In the genomic region with DNA sequence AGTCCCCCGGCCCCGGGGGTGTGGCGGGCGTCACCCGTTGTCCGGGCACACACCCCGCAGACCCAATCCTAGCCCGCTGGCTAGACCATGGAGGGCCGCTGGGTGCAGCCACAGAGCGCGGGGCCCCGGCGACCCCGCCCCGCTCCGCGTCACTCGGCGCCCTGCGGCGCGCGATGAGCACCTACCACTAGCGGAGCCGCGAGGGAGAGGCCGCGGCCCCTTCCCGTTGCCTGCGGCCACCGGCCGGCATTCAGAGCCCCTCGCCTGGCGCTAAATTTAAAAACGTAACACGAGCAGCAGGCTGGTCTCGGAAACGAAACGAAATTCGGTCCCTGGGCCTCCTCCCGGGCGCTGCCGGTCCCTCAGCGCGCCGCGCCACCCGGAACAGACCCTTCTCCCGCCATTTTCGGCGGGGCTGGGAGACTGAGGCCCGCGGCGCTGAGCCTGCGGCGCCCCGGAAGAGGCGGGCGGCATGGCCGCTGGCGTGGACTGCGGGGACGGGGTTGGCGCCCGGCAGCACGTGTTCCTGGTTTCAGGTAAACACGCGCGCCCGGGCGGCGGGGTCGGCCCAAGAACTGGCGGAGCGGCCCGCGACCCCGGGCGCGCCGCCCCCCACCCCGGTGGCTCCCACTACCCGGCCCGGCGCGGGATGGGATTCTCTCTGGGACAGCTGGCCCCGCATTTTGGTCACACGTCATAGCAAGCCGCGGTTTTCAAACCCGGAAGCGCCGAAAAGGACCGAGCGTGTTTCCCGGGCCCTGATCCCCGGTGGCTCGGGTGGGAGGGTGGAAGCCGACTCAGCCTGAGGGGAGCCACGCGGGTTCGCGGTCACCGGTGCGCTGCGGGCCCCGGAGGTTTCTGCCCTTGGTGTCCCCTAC, we compare ENCODE assay signal across 1 cellular context.
TF ChIP-seq lines count a peak whose summit lies in the region.

Gene RNASEH2B (plus strand): TSS at position 187 of the 878 bp plus-strand sequence. CDS start 286 bp downstream, at position 473.

TF ChIP-seq in HepG2, 621 proteins besides CTCF, POLR2A, EP300 and RAD21 (continued from another document and continues in another):
- no peak for TF ChIP-seq PRDM4 (CRISPR knock-in tag; IDR thresholded peaks at IDR 0.05; ENCODE audit: borderline replicate concordance)
- TF ChIP-seq HNRNPH1 (optimal IDR thresholded peaks at IDR 0.05; ENCODE audit: low read depth, low read length), result no peak
- TF ChIP-seq MIER2 (CRISPR knock-in tag; IDR thresholded peaks at IDR 0.05), result no peak
- no peak for TF ChIP-seq ZBTB7A (CRISPR knock-in tag; IDR thresholded peaks at IDR 0.05)
- TF ChIP-seq ZNF841 (CRISPR knock-in tag; IDR thresholded peaks at IDR 0.05; ENCODE audit: borderline replicate concordance), result no peak
- 0 out of 2 replicates have a peak, but pooled peaks have one; percentile 49 for TF ChIP-seq KLF15 (CRISPR knock-in tag; IDR thresholded peaks at IDR 0.05; ENCODE audit: borderline replicate concordance)
- TF ChIP-seq MAFG (CRISPR knock-in tag; IDR thresholded peaks at IDR 0.05), result no peak
- TF ChIP-seq ATF7-NPFF (CRISPR knock-in tag; IDR thresholded peaks at IDR 0.05; ENCODE audit: low read depth), result peak; percentile 40; the same call in 1 of the 2 replicates
- no peak for TF ChIP-seq MTF2 (CRISPR knock-in tag; IDR thresholded peaks at IDR 0.05; ENCODE audit: borderline replicate concordance)
- no peak for TF ChIP-seq ZBTB25 (CRISPR knock-in tag; IDR thresholded peaks at IDR 0.05)
- TF ChIP-seq, protein P1, sequence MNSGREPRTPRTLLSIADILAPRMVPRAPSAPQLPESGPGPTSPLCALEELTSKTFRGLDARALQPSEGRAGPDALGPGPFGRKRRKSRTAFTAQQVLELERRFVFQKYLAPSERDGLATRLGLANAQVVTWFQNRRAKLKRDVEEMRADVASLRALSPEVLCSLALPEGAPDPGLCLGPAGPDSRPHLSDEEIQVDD (CRISPR knock-in tag; IDR thresholded peaks at IDR 0.05; ENCODE audit: borderline replicate concordance), result no peak
- 0 out of 2 replicates have a peak, but pooled peaks have one; percentile 37 for TF ChIP-seq MTF1 (CRISPR knock-in tag; IDR thresholded peaks at IDR 0.05)
- TF ChIP-seq, protein P2, sequence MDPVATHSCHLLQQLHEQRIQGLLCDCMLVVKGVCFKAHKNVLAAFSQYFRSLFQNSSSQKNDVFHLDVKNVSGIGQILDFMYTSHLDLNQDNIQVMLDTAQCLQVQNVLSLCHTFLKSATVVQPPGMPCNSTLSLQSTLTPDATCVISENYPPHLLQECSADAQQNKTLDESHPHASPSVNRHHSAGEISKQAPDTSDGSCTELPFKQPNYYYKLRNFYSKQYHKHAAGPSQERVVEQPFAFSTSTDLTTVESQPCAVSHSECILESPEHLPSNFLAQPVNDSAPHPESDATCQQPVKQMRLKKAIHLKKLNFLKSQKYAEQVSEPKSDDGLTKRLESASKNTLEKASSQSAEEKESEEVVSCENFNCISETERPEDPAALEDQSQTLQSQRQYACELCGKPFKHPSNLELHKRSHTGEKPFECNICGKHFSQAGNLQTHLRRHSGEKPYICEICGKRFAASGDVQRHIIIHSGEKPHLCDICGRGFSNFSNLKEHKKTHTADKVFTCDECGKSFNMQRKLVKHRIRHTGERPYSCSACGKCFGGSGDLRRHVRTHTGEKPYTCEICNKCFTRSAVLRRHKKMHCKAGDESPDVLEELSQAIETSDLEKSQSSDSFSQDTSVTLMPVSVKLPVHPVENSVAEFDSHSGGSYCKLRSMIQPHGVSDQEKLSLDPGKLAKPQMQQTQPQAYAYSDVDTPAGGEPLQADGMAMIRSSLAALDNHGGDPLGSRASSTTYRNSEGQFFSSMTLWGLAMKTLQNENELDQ (CRISPR knock-in tag; IDR thresholded peaks at IDR 0.05; ENCODE audit: borderline replicate concordance), result no peak
- TF ChIP-seq, protein P3, sequence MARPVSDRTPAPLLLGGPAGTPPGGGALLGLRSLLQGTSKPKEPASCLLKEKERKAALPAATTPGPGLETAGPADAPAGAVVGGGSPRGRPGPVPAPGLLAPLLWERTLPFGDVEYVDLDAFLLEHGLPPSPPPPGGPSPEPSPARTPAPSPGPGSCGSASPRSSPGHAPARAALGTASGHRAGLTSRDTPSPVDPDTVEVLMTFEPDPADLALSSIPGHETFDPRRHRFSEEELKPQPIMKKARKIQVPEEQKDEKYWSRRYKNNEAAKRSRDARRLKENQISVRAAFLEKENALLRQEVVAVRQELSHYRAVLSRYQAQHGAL (CRISPR knock-in tag; IDR thresholded peaks at IDR 0.05; ENCODE audit: not compliant biosample characterization), result no peak
- no peak for TF ChIP-seq FOXA3 (CRISPR knock-in tag; IDR thresholded peaks at IDR 0.05)
- TF ChIP-seq MYC (CRISPR knock-in tag; IDR thresholded peaks at IDR 0.05; ENCODE audit: borderline replicate concordance), result peak; percentile 88
- no peak for TF ChIP-seq ZNF674 (CRISPR knock-in tag; IDR thresholded peaks at IDR 0.05; ENCODE audit: low read depth)
- TF ChIP-seq ZNF431 (CRISPR knock-in tag; IDR thresholded peaks at IDR 0.05; ENCODE audit: borderline replicate concordance, low read depth), result 0 out of 2 replicates have a peak, but pooled peaks have one; percentile 38
- peak; percentile 78; the same call in 1 of the 2 replicates for TF ChIP-seq ZNF879 (CRISPR knock-in tag; IDR thresholded peaks at IDR 0.05)
- no peak for TF ChIP-seq ZSCAN9 (CRISPR knock-in tag; IDR thresholded peaks at IDR 0.05; ENCODE audit: borderline replicate concordance)
- no peak for TF ChIP-seq ATF7 (IDR thresholded peaks at IDR 0.05)
- no peak for TF ChIP-seq ATF7 (CRISPR knock-in tag; IDR thresholded peaks at IDR 0.05)
- TF ChIP-seq, protein P4, sequence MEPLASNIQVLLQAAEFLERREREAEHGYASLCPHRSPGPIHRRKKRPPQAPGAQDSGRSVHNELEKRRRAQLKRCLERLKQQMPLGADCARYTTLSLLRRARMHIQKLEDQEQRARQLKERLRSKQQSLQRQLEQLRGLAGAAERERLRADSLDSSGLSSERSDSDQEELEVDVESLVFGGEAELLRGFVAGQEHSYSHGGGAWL (CRISPR knock-in tag; IDR thresholded peaks at IDR 0.05), result peak; percentile 85
- TF ChIP-seq ZNF326 (CRISPR knock-in tag; IDR thresholded peaks at IDR 0.05; ENCODE audit: borderline replicate concordance), result no peak
- TF ChIP-seq, protein P5, sequence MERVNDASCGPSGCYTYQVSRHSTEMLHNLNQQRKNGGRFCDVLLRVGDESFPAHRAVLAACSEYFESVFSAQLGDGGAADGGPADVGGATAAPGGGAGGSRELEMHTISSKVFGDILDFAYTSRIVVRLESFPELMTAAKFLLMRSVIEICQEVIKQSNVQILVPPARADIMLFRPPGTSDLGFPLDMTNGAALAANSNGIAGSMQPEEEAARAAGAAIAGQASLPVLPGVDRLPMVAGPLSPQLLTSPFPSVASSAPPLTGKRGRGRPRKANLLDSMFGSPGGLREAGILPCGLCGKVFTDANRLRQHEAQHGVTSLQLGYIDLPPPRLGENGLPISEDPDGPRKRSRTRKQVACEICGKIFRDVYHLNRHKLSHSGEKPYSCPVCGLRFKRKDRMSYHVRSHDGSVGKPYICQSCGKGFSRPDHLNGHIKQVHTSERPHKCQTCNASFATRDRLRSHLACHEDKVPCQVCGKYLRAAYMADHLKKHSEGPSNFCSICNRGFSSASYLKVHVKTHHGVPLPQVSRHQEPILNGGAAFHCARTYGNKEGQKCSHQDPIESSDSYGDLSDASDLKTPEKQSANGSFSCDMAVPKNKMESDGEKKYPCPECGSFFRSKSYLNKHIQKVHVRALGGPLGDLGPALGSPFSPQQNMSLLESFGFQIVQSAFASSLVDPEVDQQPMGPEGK (CRISPR knock-in tag; IDR thresholded peaks at IDR 0.05), result peak; percentile 41; the same call in 1 of the 2 replicates
- no peak for TF ChIP-seq ZNF614 (CRISPR knock-in tag; IDR thresholded peaks at IDR 0.05; ENCODE audit: borderline replicate concordance)
- TF ChIP-seq ZNF678 (CRISPR knock-in tag; IDR thresholded peaks at IDR 0.05), result no peak
- no peak for TF ChIP-seq NONO (IDR thresholded peaks at IDR 0.05)
- TF ChIP-seq NONO (CRISPR knock-in tag; conservative IDR thresholded peaks at IDR 0.05), result no peak
- no peak for TF ChIP-seq EEA1 (CRISPR knock-in tag; IDR thresholded peaks at IDR 0.05; ENCODE audit: borderline replicate concordance)
- TF ChIP-seq ZNF615 (CRISPR knock-in tag; IDR thresholded peaks at IDR 0.05; ENCODE audit: borderline replicate concordance), result 0 out of 2 replicates have a peak, but pooled peaks have one; percentile 54
- 0 out of 2 replicates have a peak, but pooled peaks have one; percentile 35 for TF ChIP-seq ZBTB2 (CRISPR knock-in tag; IDR thresholded peaks at IDR 0.05; ENCODE audit: low read depth)
- no peak for TF ChIP-seq ZNF724P (CRISPR knock-in tag; IDR thresholded peaks at IDR 0.05; ENCODE audit: borderline replicate concordance)
- TF ChIP-seq JUN (CRISPR knock-in tag; IDR thresholded peaks at IDR 0.05), result no peak
- TF ChIP-seq ZNF572 (CRISPR knock-in tag; IDR thresholded peaks at IDR 0.05), result no peak
- peak; percentile 85 for TF ChIP-seq ARID4A (CRISPR knock-in tag; IDR thresholded peaks at IDR 0.05; ENCODE audit: borderline replicate concordance)
- no peak for TF ChIP-seq NCOR1 (IDR thresholded peaks at IDR 0.05; ENCODE audit: borderline replicate concordance, low read length)
- peak; percentile 88; the same call in 1 of the 2 replicates for TF ChIP-seq ZNF816 (CRISPR knock-in tag; IDR thresholded peaks at IDR 0.05; ENCODE audit: borderline replicate concordance)
- TF ChIP-seq KAT7 (CRISPR knock-in tag; IDR thresholded peaks at IDR 0.05; ENCODE audit: borderline replicate concordance), result 0 out of 2 replicates have a peak, but pooled peaks have one; percentile 57
- TF ChIP-seq TBX3 (IDR thresholded peaks at IDR 0.05; ENCODE audit: borderline replicate concordance), result no peak
- TF ChIP-seq ATF2 (CRISPR knock-in tag; IDR thresholded peaks at IDR 0.05), result no peak
